ENCODE assay signal across 8 cellular contexts in the genomic region with DNA sequence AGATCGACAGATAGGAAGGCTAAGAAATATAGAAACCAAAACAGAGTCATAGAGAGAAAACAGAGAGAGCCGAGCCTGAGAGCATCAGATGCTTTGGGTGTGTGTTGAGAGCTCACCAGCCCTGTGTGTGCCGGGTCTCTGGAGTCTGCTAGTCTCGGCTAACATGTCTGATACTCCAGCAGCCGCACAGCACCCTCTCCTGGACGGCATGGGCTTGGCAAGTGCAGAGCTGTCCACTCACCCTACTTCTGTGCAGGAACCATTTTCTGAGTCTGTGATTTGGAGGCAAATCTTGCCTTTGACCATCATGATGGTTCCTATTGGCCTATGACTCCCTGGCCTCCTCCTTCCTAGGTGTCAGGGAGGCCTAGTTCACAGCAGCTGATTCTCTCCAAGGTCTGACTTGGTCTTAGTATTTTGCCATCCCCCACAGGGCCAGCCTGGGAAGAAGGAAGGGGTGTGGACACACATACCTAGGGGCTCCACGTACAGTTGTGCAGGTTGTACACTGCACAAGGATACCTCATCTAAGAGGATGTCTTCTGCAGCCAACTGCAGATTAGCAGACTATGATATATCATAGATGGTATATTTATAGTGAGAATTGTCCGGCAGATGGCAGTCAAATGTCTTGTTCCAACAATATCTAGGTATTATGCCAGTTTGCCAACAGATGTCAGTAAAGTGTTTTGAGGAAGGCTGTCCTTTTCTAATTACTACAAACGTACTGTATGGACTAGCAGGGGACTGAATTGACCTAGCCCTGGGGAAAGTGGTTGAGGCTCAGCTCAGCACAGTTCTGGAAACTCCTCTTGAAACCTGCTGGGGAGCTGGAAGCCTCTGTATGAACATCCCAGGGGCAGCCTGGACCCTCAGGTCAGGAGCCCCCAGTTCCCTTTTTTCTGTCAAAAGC. TPM values are rescaled to one million over a fixed set of nuclear protein-coding genes. Genes with fewer than 3 reads are reported as not detected.
A peak's percentile ranks its signal among the peaks of the same experiment; 100 is the strongest.
DNase-seq lines count a peak whose midpoint lies in the region; ATAC-seq and TF ChIP-seq lines count a peak whose summit lies in the region.

No MANE protein-coding gene starts in this region.

- H3K27me3 Mint-ChIP-seq in activated naive CD4-positive, alpha-beta T cell treated with anti-CD3 and anti-CD28 coated beads, Interleukin-2, amount 10 ng/mL, durations not matched to agents 7 days and 5 days, result no peaks in the 10 kb centered on the region

- peak overlapping the region; percentile 36; the same call in 1 of the 2 replicates for H3K4me2 ChIP-seq in SK-N-SH

- 2% methylated on average over 9 of the region's 9 CpGs for WGBS in SK-N-SH (ENCODE audit: low lambda C conversion rate)
- 5 to 7% methylated on average over 9 of the region's 9 CpGs for WGBS in upper lobe of left lung, 2 donors

- 0 out of 2 replicates have a peak overlapping the region, but pooled peaks have one; percentile 2 for H3K9ac ChIP-seq in SK-N-SH

- CTCF ChIA-PET in SK-N-SH (lab: Yijun Ruan, JAX), result interaction anchor here (0.5 to 26.3 kb wide), 88 partner anchors 8 to 561 kb away, joined by 3 to 678 read pairs (median 5); a partner anchor contains a TSS
- CTCF ChIA-PET in activated naive CD4-positive, alpha-beta T cell treated with anti-CD3 and anti-CD28 coated beads, Interleukin-2, amount 10 ng/mL, durations not matched to agents 7 days and 5 days (lab: Charles Lee), result interaction anchor here (0.5 to 25.3 kb wide), 76 partner anchors 8 to 695 kb away, joined by 3 to 697 read pairs (median 4); a partner anchor contains a TSS

- TF ChIP-seq POLR2A in upper lobe of left lung (IDR thresholded peaks at IDR 0.05), result no peak

- H3K36me3 ChIP-seq in SK-N-SH (replicated peaks in 1 of 2; ENCODE audit: control insufficient read depth in 1 of 2, insufficient read depth in 2 of 2, low read length in 1 of 2), result no peaks in the 10 kb centered on the region
- H3K36me3 ChIP-seq in upper lobe of left lung, result no peaks in the 10 kb centered on the region

- DNase-seq in GM12864 (ENCODE audit: low read depth), result peak; percentile 73
- DNase-seq in NCI-H1105 (lab: John Stamatoyannopoulos, UW), result peak; percentile 85
- DNase-seq in SK-N-SH, result peak; percentile 89
- peak; percentile 96 for DNase-seq in activated naive CD4-positive, alpha-beta T cell treated with anti-CD3 and anti-CD28 coated beads, Interleukin-2, amount 10 ng/mL, durations not matched to agents 7 days and 5 days
- peak; percentile 89 to 98 (median 95) for DNase-seq in head of caudate nucleus
- peak; percentile 96 for DNase-seq in posterior vena cava (ENCODE audit: low spot score)
- DNase-seq in upper lobe of left lung, result peak; percentile 79 to 95

- H3K4me3 ChIP-seq in GM12864 (ENCODE audit: low read depth, low read length) (no peak overlapping the region), SK-N-SH (ENCODE audit: low read depth in 2 of 2, low read length in 1 of 2) (no peak overlapping the region; a peak in 1 of 4 replicates), upper lobe of left lung (no peak overlapping the region)

- H4K20me1 ChIP-seq in SK-N-SH (ENCODE audit: insufficient read depth), result no peaks in the 10 kb centered on the region

- peak; percentile 92 for ATAC-seq in HG02678 (IDR thresholded peaks at IDR 0.05; ENCODE audit: unreplicated experiment)
- peak; percentile 95 to 96 for ATAC-seq in upper lobe of left lung (ENCODE audit: low FRiP score in 2 of 2)

- H3F3A ChIP-seq in SK-N-SH (replicated peaks; ENCODE audit: insufficient read depth), result no peaks in the 10 kb centered on the region

- H3K27me3 ChIP-seq in SK-N-SH (ENCODE audit: insufficient read depth) (no peaks in the 10 kb centered on the region), upper lobe of left lung (no peaks in the 10 kb centered on the region)

- TF ChIP-seq RAD21 in SK-N-SH (IDR thresholded peaks at IDR 0.05; ENCODE audit: low read length), result peak; percentile 94

- TF ChIP-seq CTCF in GM12864 (IDR thresholded peaks at IDR 0.05; ENCODE audit: low read depth, low read length, missing control alignments) (peak; percentile 98), SK-N-SH (IDR thresholded peaks at IDR 0.05) (peak; percentile 92), upper lobe of left lung (IDR thresholded peaks at IDR 0.05) (peak; percentile 78 to 93 (median 90))

- H3K9me2 ChIP-seq in SK-N-SH, result no peaks in the 10 kb centered on the region

- H3K36me3 Mint-ChIP-seq in activated naive CD4-positive, alpha-beta T cell treated with anti-CD3 and anti-CD28 coated beads, Interleukin-2, amount 10 ng/mL, durations not matched to agents 7 days and 5 days, result peaks cover 7% of the 10 kb centered on the region

- H3K27ac ChIP-seq in SK-N-SH (ENCODE audit: low read depth in 2 of 2, low read length in 1 of 2), result peak overlapping the region in 1 of 2 experiments; percentile 59; a peak in 3 of 4 replicates
- H3K27ac ChIP-seq in upper lobe of left lung, result peak overlapping the region in 3 of 4 donors; percentile 19 to 31 (median 23)

- H3K79me2 ChIP-seq in SK-N-SH (ENCODE audit: insufficient read depth), result no peaks in the 10 kb centered on the region

- no peak overlapping the region for H3K4me3 Mint-ChIP-seq in activated naive CD4-positive, alpha-beta T cell treated with anti-CD3 and anti-CD28 coated beads, Interleukin-2, amount 10 ng/mL, durations not matched to agents 7 days and 5 days

- no peaks in the 10 kb centered on the region for H3K9me3 Mint-ChIP-seq in activated naive CD4-positive, alpha-beta T cell treated with anti-CD3 and anti-CD28 coated beads, Interleukin-2, amount 10 ng/mL, durations not matched to agents 7 days and 5 days

- H3K27ac Mint-ChIP-seq in activated naive CD4-positive, alpha-beta T cell treated with anti-CD3 and anti-CD28 coated beads, Interleukin-2, amount 10 ng/mL, durations not matched to agents 7 days and 5 days, result peak overlapping the region; percentile 85

- intact Hi-C loops in head of caudate nucleus (cut with DNase I), result no loop called here
- intact Hi-C loops in posterior vena cava (cut with DNase I), result loop anchor here in 1 of 2 donors (5.0 to 10.0 kb wide), 2 partner anchors 134 to 251 kb away; a partner anchor contains a TSS

- peak overlapping the region; percentile 88; the same call in 1 of the 2 replicates for H2AFZ ChIP-seq in SK-N-SH (ENCODE audit: low read depth)

- H3K4me1 Mint-ChIP-seq in activated naive CD4-positive, alpha-beta T cell treated with anti-CD3 and anti-CD28 coated beads, Interleukin-2, amount 10 ng/mL, durations not matched to agents 7 days and 5 days, result peaks cover 57% of the 10 kb centered on the region

- peaks cover 0 to 19% of the 10 kb centered on the region in 2 experiments; a peak in 1 of 4 replicates for H3K4me1 ChIP-seq in SK-N-SH (ENCODE audit: control insufficient read depth in 1 of 2, insufficient read depth in 2 of 2, low read depth in 1 of 2, low read length in 1 of 2)
- H3K4me1 ChIP-seq in upper lobe of left lung, result peaks cover 3 to 16% (median 10%) of the 10 kb centered on the region in 4 donors

- H3K9me3 ChIP-seq in SK-N-SH (no peaks in the 10 kb centered on the region), upper lobe of left lung (no peaks in the 10 kb centered on the region)

- TF ChIP-seq EP300 in SK-N-SH (IDR thresholded peaks at IDR 0.05; ENCODE audit: borderline replicate concordance in 1 of 2, low read depth in 1 of 2, low read length in 1 of 2) (peak in 1 of 2 experiments; percentile 11; a peak in 1 of 4 replicates), upper lobe of left lung (IDR thresholded peaks at IDR 0.05) (no peak)

- POLR2A ChIA-PET in SK-N-SH (lab: Yijun Ruan, JAX), result interaction anchor here (0.7 to 2.2 kb wide), 8 partner anchors 32 to 252 kb away, joined by 3 to 16 read pairs (median 4); a partner anchor contains a TSS

TF ChIP-seq in SK-N-SH, 30 proteins besides CTCF, POLR2A, EP300 and RAD21 (continues in another document):
- no peak for TF ChIP-seq MEF2A (IDR thresholded peaks at IDR 0.05; ENCODE audit: borderline replicate concordance, low read depth)
- TF ChIP-seq, protein P1, sequence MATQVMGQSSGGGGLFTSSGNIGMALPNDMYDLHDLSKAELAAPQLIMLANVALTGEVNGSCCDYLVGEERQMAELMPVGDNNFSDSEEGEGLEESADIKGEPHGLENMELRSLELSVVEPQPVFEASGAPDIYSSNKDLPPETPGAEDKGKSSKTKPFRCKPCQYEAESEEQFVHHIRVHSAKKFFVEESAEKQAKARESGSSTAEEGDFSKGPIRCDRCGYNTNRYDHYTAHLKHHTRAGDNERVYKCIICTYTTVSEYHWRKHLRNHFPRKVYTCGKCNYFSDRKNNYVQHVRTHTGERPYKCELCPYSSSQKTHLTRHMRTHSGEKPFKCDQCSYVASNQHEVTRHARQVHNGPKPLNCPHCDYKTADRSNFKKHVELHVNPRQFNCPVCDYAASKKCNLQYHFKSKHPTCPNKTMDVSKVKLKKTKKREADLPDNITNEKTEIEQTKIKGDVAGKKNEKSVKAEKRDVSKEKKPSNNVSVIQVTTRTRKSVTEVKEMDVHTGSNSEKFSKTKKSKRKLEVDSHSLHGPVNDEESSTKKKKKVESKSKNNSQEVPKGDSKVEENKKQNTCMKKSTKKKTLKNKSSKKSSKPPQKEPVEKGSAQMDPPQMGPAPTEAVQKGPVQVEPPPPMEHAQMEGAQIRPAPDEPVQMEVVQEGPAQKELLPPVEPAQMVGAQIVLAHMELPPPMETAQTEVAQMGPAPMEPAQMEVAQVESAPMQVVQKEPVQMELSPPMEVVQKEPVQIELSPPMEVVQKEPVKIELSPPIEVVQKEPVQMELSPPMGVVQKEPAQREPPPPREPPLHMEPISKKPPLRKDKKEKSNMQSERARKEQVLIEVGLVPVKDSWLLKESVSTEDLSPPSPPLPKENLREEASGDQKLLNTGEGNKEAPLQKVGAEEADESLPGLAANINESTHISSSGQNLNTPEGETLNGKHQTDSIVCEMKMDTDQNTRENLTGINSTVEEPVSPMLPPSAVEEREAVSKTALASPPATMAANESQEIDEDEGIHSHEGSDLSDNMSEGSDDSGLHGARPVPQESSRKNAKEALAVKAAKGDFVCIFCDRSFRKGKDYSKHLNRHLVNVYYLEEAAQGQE (IDR thresholded peaks at IDR 0.05; ENCODE audit: low read depth, low read length), result peak; percentile 79

RNA-seq across cellular contexts. Expression of a gene that starts 13.0 kb away (rescaled TPM):
- polyA plus RNA-seq in SK-N-SH (2012; rRNA removed), result not detected in 2 replicates
- 0.01 TPM in 1 of 2 replicates, not detected in the other for polyA plus RNA-seq in SK-N-SH (2012; cell fraction: cytosol; rRNA removed)
- polyA plus RNA-seq in SK-N-SH (2012; cell fraction: nucleus; rRNA removed), result 0.13 and 0.16 TPM in 2 replicates
- 10 to 100 TPM; 23.2 to 35.5 TPM for total RNA-seq in posterior vena cava
- 100 to 1,000 TPM in 3 of 6 donors, 10 to 100 TPM in 3; 50.8 to 204 (median 92.3) TPM for total RNA-seq in upper lobe of left lung

RNA-seq across cellular contexts. Expression of a gene that starts 32.4 kb away (rescaled TPM):
- polyA plus RNA-seq in SK-N-SH (2012; rRNA removed), result 137 and 151 TPM in 2 replicates
- polyA plus RNA-seq in SK-N-SH (2012; cell fraction: cytosol; rRNA removed), result 105 and 130 TPM in 2 replicates
- polyA plus RNA-seq in SK-N-SH (2012; cell fraction: nucleus; rRNA removed), result 211 and 216 TPM in 2 replicates
- total RNA-seq in posterior vena cava (100 to 1,000 TPM; 148 to 150 TPM), upper lobe of left lung (100 to 1,000 TPM; 184 to 283 (median 219) TPM)
